ENCODE assay signal across 8 cellular contexts in the genomic region with DNA sequence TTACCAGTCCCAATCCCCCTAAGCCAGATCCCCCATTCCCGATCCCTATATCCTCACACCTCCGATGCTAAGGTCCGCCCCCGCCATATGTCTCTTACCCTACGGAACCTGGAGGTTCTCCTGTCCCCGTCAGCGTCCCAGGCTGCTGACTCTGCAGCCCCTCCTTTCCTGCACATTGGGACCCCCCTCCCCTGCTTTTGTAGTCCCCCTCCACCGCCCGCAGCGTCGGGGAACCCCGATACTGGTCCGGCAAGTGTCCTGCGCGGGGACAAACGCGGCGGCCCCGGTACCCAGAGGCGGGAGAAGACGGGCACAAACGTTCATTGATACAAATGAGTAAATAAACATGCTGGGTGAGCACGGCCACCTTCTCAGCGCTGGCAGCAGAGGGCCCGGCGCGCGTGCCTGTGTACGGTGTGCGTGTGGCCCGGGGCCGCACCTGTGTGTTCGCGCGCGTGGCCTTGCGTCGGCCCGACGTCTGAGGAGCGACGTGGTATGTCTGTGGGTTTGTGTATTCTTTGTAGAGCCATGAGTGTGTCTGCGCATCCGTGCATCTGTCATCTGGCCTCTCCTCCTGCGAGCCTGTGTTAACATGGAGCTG. TPM values are rescaled to one million over a fixed set of nuclear protein-coding genes. Genes with fewer than 3 reads are reported as not detected.
DNase-seq lines count a peak whose midpoint lies in the region; ATAC-seq and TF ChIP-seq lines count a peak whose summit lies in the region.

No MANE protein-coding gene starts in this region.

- no peaks in the 10 kb centered on the region for H3K36me3 ChIP-seq in CD8-positive, alpha-beta memory T cell (ENCODE audit: insufficient read depth, low read length)
- no peaks in the 10 kb centered on the region for H3K36me3 ChIP-seq in urinary bladder (ENCODE audit: insufficient read depth)
- no peaks in the 10 kb centered on the region for H3K36me3 ChIP-seq in OCI-LY7 (ENCODE audit: insufficient read depth, low read length)

- no TSS peak for BruUV-seq in OCI-LY7 (replicated peaks; lab: Mats Ljungman, UMichigan)

- no peaks in the 10 kb centered on the region for H3K79me2 ChIP-seq in OCI-LY7 (ENCODE audit: insufficient read depth, low read depth, low read length)

- H3K27me3 ChIP-seq in CD8-positive, alpha-beta memory T cell (ENCODE audit: insufficient read depth, low read length, poor library complexity, severe bottlenecking), result peaks cover 43% of the 10 kb centered on the region

- peaks cover 52 to 77% of the 10 kb centered on the region in 2 donors for H3K27me3 Mint-ChIP-seq in CD8-positive, alpha-beta memory T cell
- H3K27me3 Mint-ChIP-seq in central memory CD8-positive, alpha-beta T cell, result peaks cover 93% of the 10 kb centered on the region
- H3K27me3 Mint-ChIP-seq in memory B cell, result peaks cover 37% of the 10 kb centered on the region

- DNase-seq in CD8-positive, alpha-beta memory T cell, result no peak
- DNase-seq in NCI-H1105 treated with DMSO at 0.1 percent for 48 hours (lab: John Stamatoyannopoulos, UW) (peak; percentile 38), memory B cell (ENCODE audit: low spot score in 2 of 2) (peak in 1 of 2 donors; percentile 18), HPDE6-E6E7 (ENCODE audit: extremely low spot score) (no peak), OCI-LY7 (ENCODE audit: low spot score) (no peak)
- peak in 1 of 2 donors; percentile 11 for DNase-seq in central memory CD8-positive, alpha-beta T cell (ENCODE audit: low spot score in 2 of 2)

- H3K4me3 ChIP-seq in CD8-positive, alpha-beta memory T cell (ENCODE audit: low read length), result peak overlapping the region; percentile 61
- H3K4me3 ChIP-seq in urinary bladder (ENCODE audit: low read depth, low read length) (peak overlapping the region; percentile 47), OCI-LY7 (ENCODE audit: low read depth, low read length, poor library complexity, severe bottlenecking) (no peak overlapping the region)

- H3K9me3 Mint-ChIP-seq in CD8-positive, alpha-beta memory T cell, result peaks cover 0 to 6% (median 3%) of the 10 kb centered on the region in 5 donors
- H3K9me3 Mint-ChIP-seq in central memory CD8-positive, alpha-beta T cell, result no peaks in the 10 kb centered on the region
- peaks cover 5% of the 10 kb centered on the region for H3K9me3 Mint-ChIP-seq in memory B cell

- no peaks in the 10 kb centered on the region for H3K36me3 Mint-ChIP-seq in CD8-positive, alpha-beta memory T cell
- peaks cover 5% of the 10 kb centered on the region for H3K36me3 Mint-ChIP-seq in central memory CD8-positive, alpha-beta T cell (ENCODE audit: insufficient read depth)
- peaks cover 7% of the 10 kb centered on the region for H3K36me3 Mint-ChIP-seq in memory B cell

- no peaks in the 10 kb centered on the region for H3K9me2 ChIP-seq in OCI-LY7 (ENCODE audit: insufficient read depth, low read length)

- no peak overlapping the region for H2AFZ ChIP-seq in OCI-LY7 (ENCODE audit: low read length)

- CTCF ChIA-PET in CD8-positive, alpha-beta memory T cell (lab: Charles Lee), result interaction anchor here (1.0 to 2.5 kb wide), 11 partner anchors 8 to 614 kb away, joined by 3 to 15 read pairs (median 4); no protein-coding TSS in a partner anchor
- CTCF ChIA-PET in OCI-LY7 (lab: Charles Lee; ENCODE audit: unreplicated experiment), result interaction anchor here (0.9 kb wide), 1 partner anchor 226 kb away, joined by 5 read pairs; no protein-coding TSS in a partner anchor

- H3K4me3 Mint-ChIP-seq in CD8-positive, alpha-beta memory T cell, result peak overlapping the region; percentile 15 to 86 (median 82)
- H3K4me3 Mint-ChIP-seq in central memory CD8-positive, alpha-beta T cell, result peak overlapping the region; percentile 80
- H3K4me3 Mint-ChIP-seq in memory B cell, result peak overlapping the region; percentile 81

- peaks cover 12% of the 10 kb centered on the region for H3K4me1 ChIP-seq in CD8-positive, alpha-beta memory T cell (ENCODE audit: insufficient read depth, low read length)
- H3K4me1 ChIP-seq in urinary bladder (ENCODE audit: insufficient read depth) (no peaks in the 10 kb centered on the region), OCI-LY7 (ENCODE audit: insufficient read depth, low read length, poor library complexity, severe bottlenecking) (no peaks in the 10 kb centered on the region)

- intact Hi-C loops in OCI-LY7 (cut with micrococcal nuclease; ENCODE audit: unreplicated experiment), result loop anchor here (2.0 kb wide), 2 partner anchors 225 to 605 kb away; no protein-coding TSS in a partner anchor

- ATAC-seq in central memory CD8-positive, alpha-beta T cell (replicated peaks; ENCODE audit: extremely low read depth, poor library complexity, severe bottlenecking), result peak; percentile 25
- ATAC-seq in memory B cell (ENCODE audit: low read depth) (peak; percentile 41), HG02938 (IDR thresholded peaks at IDR 0.05; ENCODE audit: unreplicated experiment) (no peak)

- H3K27ac Mint-ChIP-seq in CD8-positive, alpha-beta memory T cell, result peak overlapping the region in 2 of 8 donors; percentile 11 to 32
- peak overlapping the region; percentile 11 for H3K27ac Mint-ChIP-seq in central memory CD8-positive, alpha-beta T cell (ENCODE audit: low read depth)
- peak overlapping the region; percentile 43 for H3K27ac Mint-ChIP-seq in memory B cell

- no peaks in the 10 kb centered on the region for H4K20me1 ChIP-seq in OCI-LY7 (ENCODE audit: insufficient read depth, low read length)

- peaks cover 34 to 49% (median 44%) of the 10 kb centered on the region in 3 donors for H3K4me1 Mint-ChIP-seq in CD8-positive, alpha-beta memory T cell
- H3K4me1 Mint-ChIP-seq in central memory CD8-positive, alpha-beta T cell, result peaks cover 38% of the 10 kb centered on the region
- peaks cover 30% of the 10 kb centered on the region for H3K4me1 Mint-ChIP-seq in memory B cell

- POLR2A ChIA-PET in CD8-positive, alpha-beta memory T cell (lab: Charles Lee), result interaction anchor here (1.2 kb wide), 1 partner anchor 614 kb away, joined by 4 read pairs; no protein-coding TSS in a partner anchor
- POLR2A ChIA-PET in OCI-LY7 (lab: Charles Lee), result no interaction called here

- H3K27ac ChIP-seq in CD8-positive, alpha-beta memory T cell (ENCODE audit: low read depth, low read length), result no peak overlapping the region
- H3K27ac ChIP-seq in urinary bladder (ENCODE audit: low read depth) (no peak overlapping the region), OCI-LY7 (ENCODE audit: low read depth, low read length, poor library complexity, severe bottlenecking) (no peak overlapping the region)

- no peaks in the 10 kb centered on the region for H3K9me3 ChIP-seq in CD8-positive, alpha-beta memory T cell (ENCODE audit: low read length)
- no peaks in the 10 kb centered on the region for H3K9me3 ChIP-seq in OCI-LY7 (ENCODE audit: low read length)

- TF ChIP-seq CTCF in OCI-LY7 (conservative IDR thresholded peaks at IDR 0.05; ENCODE audit: low read length), result no peak

- no peak overlapping the region for H3K4me2 ChIP-seq in OCI-LY7 (ENCODE audit: low read length)

- 2% methylated on average over 45 of the region's 45 CpGs for WGBS in urinary bladder

RNA-seq across cellular contexts. Expression of a gene that starts 2.0 kb away (rescaled TPM):
- not detected for total RNA-seq in CD8-positive, alpha-beta memory T cell
- not detected for polyA plus RNA-seq in CD8-positive, alpha-beta memory T cell
- total RNA-seq in urinary bladder (4.7 TPM), OCI-LY7 (2022) (not detected in 2 replicates)
- polyA plus RNA-seq in urinary bladder, result 6.1 TPM
- total RNA-seq in OCI-LY7 (2014; rRNA removed; shearing (Covaris generic)), result not detected in 2 replicates
